Comparison of ENCODE assay signal across 1 cellular context in genomic region chr14:52948039-52948438, GRCh38.
TF ChIP-seq lines count a peak whose summit lies in the region.

No MANE protein-coding gene starts in this region.

TF ChIP-seq in HepG2, 621 proteins besides CTCF, POLR2A, EP300 and RAD21 (continued from another document and continues in another):
- no peak for TF ChIP-seq BCLAF1 (IDR thresholded peaks at IDR 0.05)
- no peak for TF ChIP-seq ZNF75D (CRISPR knock-in tag; IDR thresholded peaks at IDR 0.05; ENCODE audit: borderline replicate concordance)
- TF ChIP-seq MED13 (CRISPR knock-in tag; IDR thresholded peaks at IDR 0.05) = 0 out of 2 replicates have a peak, but pooled peaks have one; percentile 41
- no peak for TF ChIP-seq ZNF180 (CRISPR knock-in tag; IDR thresholded peaks at IDR 0.05; ENCODE audit: borderline replicate concordance, low read depth)
- no peak; the same call in 1 of the 2 replicates for TF ChIP-seq ZSCAN5A (CRISPR knock-in tag; IDR thresholded peaks at IDR 0.05; ENCODE audit: borderline replicate concordance)
- no peak for TF ChIP-seq GZF1 (CRISPR knock-in tag; IDR thresholded peaks at IDR 0.05)
- no peak for TF ChIP-seq ZNF124 (CRISPR knock-in tag; IDR thresholded peaks at IDR 0.05)
- TF ChIP-seq ZNF468 (CRISPR knock-in tag; IDR thresholded peaks at IDR 0.05) = no peak
- TF ChIP-seq GPBP1L1 (CRISPR knock-in tag; IDR thresholded peaks at IDR 0.05) = no peak
- no peak for TF ChIP-seq ZNF30 (CRISPR knock-in tag; IDR thresholded peaks at IDR 0.05)
- no peak for TF ChIP-seq ZNF326 (CRISPR knock-in tag; IDR thresholded peaks at IDR 0.05; ENCODE audit: borderline replicate concordance)
- no peak for TF ChIP-seq ZNF577 (CRISPR knock-in tag; IDR thresholded peaks at IDR 0.05; ENCODE audit: borderline replicate concordance, low read depth)
- no peak for TF ChIP-seq POLR2AphosphoS2 (IDR thresholded peaks at IDR 0.05; ENCODE audit: low read depth, low read length)
- TF ChIP-seq HNF1A (IDR thresholded peaks at IDR 0.05; ENCODE audit: low read depth) = peak; percentile 52; the same call in 1 of the 2 replicates
- TF ChIP-seq HNF1A (CRISPR knock-in tag; IDR thresholded peaks at IDR 0.05; ENCODE audit: borderline replicate concordance) = peak; percentile 63; the same call in 1 of the 2 replicates
- TF ChIP-seq, protein P1, sequence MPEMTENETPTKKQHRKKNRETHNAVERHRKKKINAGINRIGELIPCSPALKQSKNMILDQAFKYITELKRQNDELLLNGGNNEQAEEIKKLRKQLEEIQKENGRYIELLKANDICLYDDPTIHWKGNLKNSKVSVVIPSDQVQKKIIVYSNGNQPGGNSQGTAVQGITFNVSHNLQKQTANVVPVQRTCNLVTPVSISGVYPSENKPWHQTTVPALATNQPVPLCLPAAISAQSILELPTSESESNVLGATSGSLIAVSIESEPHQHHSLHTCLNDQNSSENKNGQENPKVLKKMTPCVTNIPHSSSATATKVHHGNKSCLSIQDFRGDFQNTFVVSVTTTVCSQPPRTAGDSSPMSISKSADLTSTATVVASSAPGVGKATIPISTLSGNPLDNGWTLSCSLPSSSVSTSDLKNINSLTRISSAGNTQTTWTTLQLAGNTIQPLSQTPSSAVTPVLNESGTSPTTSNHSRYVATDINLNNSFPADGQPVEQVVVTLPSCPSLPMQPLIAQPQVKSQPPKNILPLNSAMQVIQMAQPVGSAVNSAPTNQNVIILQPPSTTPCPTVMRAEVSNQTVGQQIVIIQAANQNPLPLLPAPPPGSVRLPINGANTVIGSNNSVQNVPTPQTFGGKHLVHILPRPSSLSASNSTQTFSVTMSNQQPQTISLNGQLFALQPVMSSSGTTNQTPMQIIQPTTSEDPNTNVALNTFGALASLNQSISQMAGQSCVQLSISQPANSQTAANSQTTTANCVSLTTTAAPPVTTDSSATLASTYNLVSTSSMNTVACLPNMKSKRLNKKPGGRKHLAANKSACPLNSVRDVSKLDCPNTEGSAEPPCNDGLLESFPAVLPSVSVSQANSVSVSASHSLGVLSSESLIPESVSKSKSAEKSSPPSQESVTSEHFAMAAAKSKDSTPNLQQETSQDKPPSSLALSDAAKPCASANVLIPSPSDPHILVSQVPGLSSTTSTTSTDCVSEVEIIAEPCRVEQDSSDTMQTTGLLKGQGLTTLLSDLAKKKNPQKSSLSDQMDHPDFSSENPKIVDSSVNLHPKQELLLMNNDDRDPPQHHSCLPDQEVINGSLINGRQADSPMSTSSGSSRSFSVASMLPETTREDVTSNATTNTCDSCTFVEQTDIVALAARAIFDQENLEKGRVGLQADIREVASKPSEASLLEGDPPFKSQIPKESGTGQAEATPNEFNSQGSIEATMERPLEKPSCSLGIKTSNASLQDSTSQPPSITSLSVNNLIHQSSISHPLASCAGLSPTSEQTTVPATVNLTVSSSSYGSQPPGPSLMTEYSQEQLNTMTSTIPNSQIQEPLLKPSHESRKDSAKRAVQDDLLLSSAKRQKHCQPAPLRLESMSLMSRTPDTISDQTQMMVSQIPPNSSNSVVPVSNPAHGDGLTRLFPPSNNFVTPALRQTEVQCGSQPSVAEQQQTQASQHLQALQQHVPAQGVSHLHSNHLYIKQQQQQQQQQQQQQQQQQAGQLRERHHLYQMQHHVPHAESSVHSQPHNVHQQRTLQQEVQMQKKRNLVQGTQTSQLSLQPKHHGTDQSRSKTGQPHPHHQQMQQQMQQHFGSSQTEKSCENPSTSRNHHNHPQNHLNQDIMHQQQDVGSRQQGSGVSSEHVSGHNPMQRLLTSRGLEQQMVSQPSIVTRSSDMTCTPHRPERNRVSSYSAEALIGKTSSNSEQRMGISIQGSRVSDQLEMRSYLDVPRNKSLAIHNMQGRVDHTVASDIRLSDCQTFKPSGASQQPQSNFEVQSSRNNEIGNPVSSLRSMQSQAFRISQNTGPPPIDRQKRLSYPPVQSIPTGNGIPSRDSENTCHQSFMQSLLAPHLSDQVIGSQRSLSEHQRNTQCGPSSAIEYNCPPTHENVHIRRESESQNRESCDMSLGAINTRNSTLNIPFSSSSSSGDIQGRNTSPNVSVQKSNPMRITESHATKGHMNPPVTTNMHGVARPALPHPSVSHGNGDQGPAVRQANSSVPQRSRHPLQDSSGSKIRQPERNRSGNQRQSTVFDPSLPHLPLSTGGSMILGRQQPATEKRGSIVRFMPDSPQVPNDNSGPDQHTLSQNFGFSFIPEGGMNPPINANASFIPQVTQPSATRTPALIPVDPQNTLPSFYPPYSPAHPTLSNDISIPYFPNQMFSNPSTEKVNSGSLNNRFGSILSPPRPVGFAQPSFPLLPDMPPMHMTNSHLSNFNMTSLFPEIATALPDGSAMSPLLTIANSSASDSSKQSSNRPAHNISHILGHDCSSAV (CRISPR knock-in tag; IDR thresholded peaks at IDR 0.05; ENCODE audit: borderline replicate concordance) = no peak
- no peak for TF ChIP-seq MATR3 (CRISPR knock-in tag; IDR thresholded peaks at IDR 0.05)
- TF ChIP-seq, protein P2, sequence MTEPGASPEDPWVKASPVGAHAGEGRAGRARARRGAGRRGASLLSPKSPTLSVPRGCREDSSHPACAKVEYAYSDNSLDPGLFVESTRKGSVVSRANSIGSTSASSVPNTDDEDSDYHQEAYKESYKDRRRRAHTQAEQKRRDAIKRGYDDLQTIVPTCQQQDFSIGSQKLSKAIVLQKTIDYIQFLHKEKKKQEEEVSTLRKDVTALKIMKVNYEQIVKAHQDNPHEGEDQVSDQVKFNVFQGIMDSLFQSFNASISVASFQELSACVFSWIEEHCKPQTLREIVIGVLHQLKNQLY (CRISPR knock-in tag; IDR thresholded peaks at IDR 0.05) = 0 out of 2 replicates have a peak, but pooled peaks have one; percentile 56
- TF ChIP-seq ZMYM3 (CRISPR knock-in tag; IDR thresholded peaks at IDR 0.05) = no peak
- 0 out of 2 replicates have a peak, but pooled peaks have one; percentile 57 for TF ChIP-seq KDM6A (CRISPR knock-in tag; IDR thresholded peaks at IDR 0.05; ENCODE audit: low read depth)
- TF ChIP-seq HOMEZ (CRISPR knock-in tag; IDR thresholded peaks at IDR 0.05; ENCODE audit: low read depth) = 0 out of 2 replicates have a peak, but pooled peaks have one; percentile 34
- no peak for TF ChIP-seq ZNF768 (CRISPR knock-in tag; IDR thresholded peaks at IDR 0.05)
- no peak for TF ChIP-seq TAF1 (CRISPR knock-in tag; IDR thresholded peaks at IDR 0.05)
- TF ChIP-seq PHB2 (IDR thresholded peaks at IDR 0.05; ENCODE audit: partially characterized antibody) = no peak
- no peak for TF ChIP-seq ZNF136 (CRISPR knock-in tag; IDR thresholded peaks at IDR 0.05; ENCODE audit: low read depth)
- no peak for TF ChIP-seq ZNF337 (CRISPR knock-in tag; IDR thresholded peaks at IDR 0.05; ENCODE audit: borderline replicate concordance, low read depth)
- TF ChIP-seq TBL1XR1 (IDR thresholded peaks at IDR 0.05; ENCODE audit: borderline replicate concordance, low read length, partially characterized antibody) = no peak
- no peak for TF ChIP-seq NFIB (CRISPR knock-in tag; IDR thresholded peaks at IDR 0.05; ENCODE audit: borderline replicate concordance)
- TF ChIP-seq ONECUT2 (CRISPR knock-in tag; IDR thresholded peaks at IDR 0.05) = no peak
- TF ChIP-seq U2AF2 (IDR thresholded peaks at IDR 0.05; ENCODE audit: low read depth, low read length) = no peak
- TF ChIP-seq NRL (CRISPR knock-in tag; IDR thresholded peaks at IDR 0.05; ENCODE audit: borderline replicate concordance) = no peak
- peak; percentile 67; the same call in 1 of the 2 replicates for TF ChIP-seq BCL6 (CRISPR knock-in tag; IDR thresholded peaks at IDR 0.05)
- no peak for TF ChIP-seq ZMYM2 (CRISPR knock-in tag; IDR thresholded peaks at IDR 0.05)
- TF ChIP-seq, protein P3, sequence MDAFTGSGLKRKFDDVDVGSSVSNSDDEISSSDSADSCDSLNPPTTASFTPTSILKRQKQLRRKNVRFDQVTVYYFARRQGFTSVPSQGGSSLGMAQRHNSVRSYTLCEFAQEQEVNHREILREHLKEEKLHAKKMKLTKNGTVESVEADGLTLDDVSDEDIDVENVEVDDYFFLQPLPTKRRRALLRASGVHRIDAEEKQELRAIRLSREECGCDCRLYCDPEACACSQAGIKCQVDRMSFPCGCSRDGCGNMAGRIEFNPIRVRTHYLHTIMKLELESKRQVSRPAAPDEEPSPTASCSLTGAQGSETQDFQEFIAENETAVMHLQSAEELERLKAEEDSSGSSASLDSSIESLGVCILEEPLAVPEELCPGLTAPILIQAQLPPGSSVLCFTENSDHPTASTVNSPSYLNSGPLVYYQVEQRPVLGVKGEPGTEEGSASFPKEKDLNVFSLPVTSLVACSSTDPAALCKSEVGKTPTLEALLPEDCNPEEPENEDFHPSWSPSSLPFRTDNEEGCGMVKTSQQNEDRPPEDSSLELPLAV (CRISPR knock-in tag; conservative IDR thresholded peaks at IDR 0.05; ENCODE audit: low read depth) = no peak
